ENCODE assay signal across 8 cellular contexts in genomic region chr15:83066034-83066760, GRCh38. TPM values are rescaled to one million over a fixed set of nuclear protein-coding genes. Genes with fewer than 3 reads are reported as not detected.
DNase-seq lines count a peak whose midpoint lies in the region; ATAC-seq and TF ChIP-seq lines count a peak whose summit lies in the region.

No MANE protein-coding gene starts in this region.

- H4K20me1 ChIP-seq in osteoblast (ENCODE audit: insufficient read depth, low read length): peaks cover 41% of the 10 kb centered on the region

- peaks cover 57% of the 10 kb centered on the region for H3K79me2 ChIP-seq in osteoblast (ENCODE audit: insufficient read depth, low read length)

- no peaks in the 10 kb centered on the region for H3K27me3 ChIP-seq in osteoblast (ENCODE audit: insufficient read depth, low read length)

- H3K4me1 ChIP-seq in osteoblast (ENCODE audit: insufficient read depth, low read length): peaks cover 35% of the 10 kb centered on the region

- peak; percentile 32 for DNase-seq in NCI-H2227 (lab: John Stamatoyannopoulos, UW; ENCODE audit: unreplicated experiment)
- no peak for DNase-seq in NCI-H2227 treated with DMSO at 0.1 percent for 48 hours (lab: John Stamatoyannopoulos, UW)
- peak; percentile 38 for DNase-seq in OCI-M1 (lab: John Stamatoyannopoulos, UW)
- DNase-seq in epithelial cell of esophagus (ENCODE audit: low read depth): no peak
- no peak for DNase-seq in osteoblast (ENCODE audit: insufficient read length, low spot score, missing footprints)

- peak overlapping the region; percentile 82 for H3K4me3 ChIP-seq in epithelial cell of esophagus (ENCODE audit: low read length)
- H3K4me3 ChIP-seq in osteoblast (ENCODE audit: insufficient read depth, low read length): peak overlapping the region; percentile 94

- H3K36me3 ChIP-seq in osteoblast (ENCODE audit: insufficient read depth, low read length): no peaks in the 10 kb centered on the region

- no peak for ATAC-seq in HG02798 (IDR thresholded peaks at IDR 0.05; ENCODE audit: poor library complexity, unreplicated experiment)
- no peak for ATAC-seq in GM18867 (IDR thresholded peaks at IDR 0.05; ENCODE audit: unreplicated experiment)
- no peak for ATAC-seq in GM18873 (IDR thresholded peaks at IDR 0.05; ENCODE audit: low FRiP score, unreplicated experiment)

- H3K27ac ChIP-seq in osteoblast (ENCODE audit: low read depth, low read length): peak overlapping the region; percentile 86

- H3K4me2 ChIP-seq in osteoblast (ENCODE audit: insufficient read depth, low read length): peak overlapping the region; percentile 96

- H2AFZ ChIP-seq in osteoblast (ENCODE audit: low read length): peak overlapping the region; percentile 80

- TF ChIP-seq CTCF in epithelial cell of esophagus (IDR thresholded peaks at IDR 0.05; ENCODE audit: insufficient read depth, low read depth, low read length, missing control alignments) (no peak), osteoblast (IDR thresholded peaks at IDR 0.05; ENCODE audit: extremely low read depth, low read depth, low read length) (no peak)

- H3K9me3 ChIP-seq in osteoblast (ENCODE audit: low read depth, low read length): no peaks in the 10 kb centered on the region

RNA-seq across cellular contexts. Expression of gene BTBD1, which starts 0.9 kb away (rescaled TPM):
- 88.3 and 99.6 TPM in 2 replicates for total RNA-seq in osteoblast

RNA-seq across cellular contexts. Expression of gene TM6SF1, which starts 41.2 kb away (rescaled TPM):
- 0.29 and 0.36 TPM in 2 replicates for total RNA-seq in osteoblast

RNA-seq across cellular contexts. Expression of gene C15orf40, which starts 54.8 kb away (rescaled TPM):
- total RNA-seq in osteoblast: 10.9 and 13.4 TPM in 2 replicates

Comparison
In these comparisons a context has a peak if more than half of its experiments do, and no peak if none do; other contexts are left out.
1. DNase-seq: peak in NCI-H2227 (single experiment) and OCI-M1 (single experiment); none in NCI-H2227 treated with DMSO at 0.1 percent for 48 hours (single experiment), epithelial cell of esophagus (single experiment) and osteoblast (single experiment).